Comparison of ENCODE assay signal across 8 cellular contexts in the genomic region with DNA sequence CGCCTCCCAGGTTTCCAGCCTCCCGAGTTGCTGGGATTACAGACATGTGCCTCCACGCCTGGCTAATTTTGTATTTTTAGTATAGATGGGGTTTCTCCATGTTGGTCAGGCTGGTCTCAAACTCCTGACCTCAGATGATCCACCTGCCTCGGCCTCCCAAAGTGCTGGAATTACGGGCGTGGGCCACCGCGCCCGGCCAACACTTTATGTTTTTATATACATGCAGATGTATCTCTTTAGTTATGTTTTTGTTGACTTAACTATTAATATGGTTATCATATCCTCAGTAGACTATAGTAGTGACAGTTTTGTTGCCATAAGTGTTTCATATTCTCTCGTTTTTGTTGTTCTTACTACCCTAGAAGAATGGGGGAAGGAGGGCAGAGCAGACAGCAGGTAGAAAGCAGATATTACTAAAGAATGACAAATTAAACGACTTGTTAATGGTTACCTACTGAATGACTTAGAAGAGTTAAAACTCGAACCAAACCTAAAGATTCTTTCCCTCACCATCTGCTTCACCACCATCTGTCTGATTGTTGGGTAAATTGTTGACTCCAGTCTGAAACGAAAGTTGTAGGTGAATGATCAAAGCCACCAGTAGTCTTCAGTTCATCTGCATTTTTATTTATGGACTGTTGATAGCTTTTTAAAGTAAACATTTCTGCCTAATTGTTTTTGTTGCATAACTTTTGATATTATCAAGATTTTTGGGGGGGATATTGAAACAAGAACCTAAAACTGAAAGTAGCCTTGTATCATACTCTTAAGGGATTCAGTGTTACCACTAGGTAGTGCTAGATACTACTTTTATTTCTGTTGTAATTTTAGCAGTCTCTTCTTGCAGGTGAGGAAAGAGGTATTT.
A peak's percentile ranks its signal among the peaks of the same experiment; 100 is the strongest.
DNase-seq lines count a peak whose midpoint lies in the region; ATAC-seq and TF ChIP-seq lines count a peak whose summit lies in the region.

No MANE protein-coding gene starts in this region.

- no peak overlapping the region for H3K27ac ChIP-seq in coronary artery

- no peaks in the 10 kb centered on the region for H3K27me3 Mint-ChIP-seq in activated CD4-positive, alpha-beta T cell treated with anti-CD3 and anti-CD28 coated beads, Interleukin-2, amount 10 ng/mL, durations not matched to agents 7 days and 5 days
- H3K27me3 Mint-ChIP-seq in natural killer cell treated with Interleukin-12 subunit alpha and Interleukin-12 subunit beta and Interleukin-15 and Interleukin-18, amount 100 ng/mL, for 72 hours, result no peaks in the 10 kb centered on the region

- POLR2A ChIA-PET in activated CD4-positive, alpha-beta T cell treated with anti-CD3 and anti-CD28 coated beads, Interleukin-2, amount 10 ng/mL, durations not matched to agents 7 days and 5 days (lab: Charles Lee), result no interaction called here

- peaks cover 7% of the 10 kb centered on the region for H3K4me1 Mint-ChIP-seq in activated CD4-positive, alpha-beta T cell treated with anti-CD3 and anti-CD28 coated beads, Interleukin-2, amount 10 ng/mL, durations not matched to agents 7 days and 5 days
- H3K4me1 Mint-ChIP-seq in natural killer cell treated with Interleukin-12 subunit alpha and Interleukin-12 subunit beta and Interleukin-15 and Interleukin-18, amount 100 ng/mL, for 72 hours (ENCODE audit: low read depth in 2 of 2), result peaks cover 10 to 16% of the 10 kb centered on the region in 2 donors

- peak overlapping the region; percentile 58 for H3K27ac Mint-ChIP-seq in activated CD4-positive, alpha-beta T cell treated with anti-CD3 and anti-CD28 coated beads, Interleukin-2, amount 10 ng/mL, durations not matched to agents 7 days and 5 days
- H3K27ac Mint-ChIP-seq in natural killer cell treated with Interleukin-12 subunit alpha and Interleukin-12 subunit beta and Interleukin-15 and Interleukin-18, amount 100 ng/mL, for 72 hours, result peak overlapping the region; percentile 68 to 72

- no peak overlapping the region for H3K4me3 ChIP-seq in coronary artery

- no peak overlapping the region for H3K4me3 Mint-ChIP-seq in activated CD4-positive, alpha-beta T cell treated with anti-CD3 and anti-CD28 coated beads, Interleukin-2, amount 10 ng/mL, durations not matched to agents 7 days and 5 days
- no peak overlapping the region for H3K4me3 Mint-ChIP-seq in natural killer cell treated with Interleukin-12 subunit alpha and Interleukin-12 subunit beta and Interleukin-15 and Interleukin-18, amount 100 ng/mL, for 72 hours

- CTCF ChIA-PET in activated CD4-positive, alpha-beta T cell treated with anti-CD3 and anti-CD28 coated beads, Interleukin-2, amount 10 ng/mL, durations not matched to agents 7 days and 5 days (lab: Charles Lee), result interaction anchor here (1.0 kb wide), 1 partner anchor 69 kb away, joined by 3 read pairs; no protein-coding TSS in a partner anchor

- peak; percentile 64 for ATAC-seq in HG02884 (IDR thresholded peaks at IDR 0.05; ENCODE audit: unreplicated experiment)
- ATAC-seq in natural killer cell treated with Interleukin-12 subunit alpha and Interleukin-12 subunit beta and Interleukin-15 and Interleukin-18, amount 100 ng/mL, for 72 hours, result no peak

- no peak for DNase-seq in activated CD4-positive, alpha-beta T cell treated with anti-CD3 and anti-CD28 coated beads, Interleukin-2, amount 10 ng/mL, durations not matched to agents 7 days and 5 days
- no peak for DNase-seq in activated CD4-positive, alpha-beta T cell treated with anti-CD3 and anti-CD28 coated beads for 4 hours
- peak; percentile 65 for DNase-seq in OCI-M1 (lab: John Stamatoyannopoulos, UW)
- no peak for DNase-seq in coronary artery (ENCODE audit: low spot score)
- DNase-seq in natural killer cell treated with Interleukin-12 subunit alpha and Interleukin-12 subunit beta and Interleukin-15 and Interleukin-18, amount 100 ng/mL, for 72 hours (ENCODE audit: low spot score), result no peak
- no peak for DNase-seq in NCI-H187 treated with DMSO at 0.1 percent for 48 hours (lab: John Stamatoyannopoulos, UW)
- DNase-seq in NCI-H1417 treated with DMSO at 0.1 percent for 48 hours (lab: John Stamatoyannopoulos, UW), result no peak

- TF ChIP-seq CTCF in coronary artery (IDR thresholded peaks at IDR 0.05), result peak; percentile 45

- peaks cover 44% of the 10 kb centered on the region for H3K36me3 Mint-ChIP-seq in activated CD4-positive, alpha-beta T cell treated with anti-CD3 and anti-CD28 coated beads, Interleukin-2, amount 10 ng/mL, durations not matched to agents 7 days and 5 days (ENCODE audit: low read depth)
- peaks cover 16% of the 10 kb centered on the region for H3K36me3 Mint-ChIP-seq in natural killer cell treated with Interleukin-12 subunit alpha and Interleukin-12 subunit beta and Interleukin-15 and Interleukin-18, amount 100 ng/mL, for 72 hours

- no peaks in the 10 kb centered on the region for H3K9me3 Mint-ChIP-seq in activated CD4-positive, alpha-beta T cell treated with anti-CD3 and anti-CD28 coated beads, Interleukin-2, amount 10 ng/mL, durations not matched to agents 7 days and 5 days
- no peaks in the 10 kb centered on the region for H3K9me3 Mint-ChIP-seq in natural killer cell treated with Interleukin-12 subunit alpha and Interleukin-12 subunit beta and Interleukin-15 and Interleukin-18, amount 100 ng/mL, for 72 hours
